In the genomic region with DNA sequence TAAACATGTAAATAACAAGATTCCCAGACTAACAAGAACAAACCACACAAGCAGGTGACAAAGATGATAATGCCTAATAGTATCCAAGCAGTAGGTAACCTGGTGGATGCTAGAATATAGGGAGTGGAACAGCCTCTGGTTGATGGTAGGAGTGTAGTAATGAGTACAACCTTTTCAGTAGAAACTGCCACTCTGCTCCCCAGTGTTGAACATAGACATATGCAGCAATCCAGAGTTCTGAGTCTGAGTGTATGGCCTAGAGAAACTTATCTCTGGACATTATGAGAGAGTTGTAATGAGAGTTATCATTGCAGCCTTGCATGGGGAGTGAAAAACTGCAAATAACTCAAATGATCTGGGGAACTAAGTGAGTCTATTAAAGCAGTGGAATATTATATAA, we compare ENCODE assay signal across 11 cellular contexts.
DNase-seq lines count a peak whose midpoint lies in the region; ATAC-seq and TF ChIP-seq lines count a peak whose summit lies in the region.
"Had no signal": no experiment of that assay in that cellular context is flagged by ENCODE, and none has a peak within 500 bp of the region (broad histone marks: within the 10 kb centered on the region; RNA-seq: fewer than 3 reads in every experiment).

No MANE protein-coding gene starts in this region.

- TF ChIP-seq EP300 in upper lobe of left lung (IDR thresholded peaks at IDR 0.05): no peak

- H3K27ac ChIP-seq in left ventricle myocardium inferior (replicated peaks): peak overlapping the region; percentile 89
- peak overlapping the region; percentile 34 to 83 (median 64) for H3K27ac ChIP-seq in upper lobe of left lung

- no peaks in the 10 kb centered on the region for H3K9me3 ChIP-seq in left ventricle myocardium inferior (replicated peaks)
- no peaks in the 10 kb centered on the region for H3K9me3 ChIP-seq in upper lobe of left lung
- no peaks in the 10 kb centered on the region for H3K9me3 ChIP-seq in mucosa of descending colon
- H3K9me3 ChIP-seq: SK-N-SH had no signal

- peaks cover 95% of the 10 kb centered on the region for H3K4me1 ChIP-seq in left ventricle myocardium inferior
- H3K4me1 ChIP-seq in upper lobe of left lung: peaks cover 25 to 41% (median 30%) of the 10 kb centered on the region in 4 donors
- H3K4me1 ChIP-seq in mucosa of descending colon (ENCODE audit: low read depth): peaks cover 7% of the 10 kb centered on the region

- DNase-seq in left ventricle myocardium inferior: no peak
- DNase-seq in Right ventricle myocardium inferior (ENCODE audit: missing footprints): no peak
- no peak for DNase-seq in WTC11 (ENCODE audit: low spot score)
- no peak for DNase-seq in immature natural killer cell
- no peak for DNase-seq in upper lobe of left lung
- DNase-seq in HPDE6-E6E7 (ENCODE audit: extremely low spot score): no peak
- no peak for DNase-seq in mucosa of descending colon
- DNase-seq: AML-193, NCI-H187 treated with DMSO at 0.1 percent for 48 hours, SK-N-SH had no signal

- H3K4me3 Mint-ChIP-seq in WTC11: no peak overlapping the region
- H3K4me3 Mint-ChIP-seq in immature natural killer cell: peak overlapping the region; percentile 82 to 87 (median 85)

- POLR2A ChIA-PET in WTC11 (lab: Charles Lee): no interaction called here

- H3K4me1 Mint-ChIP-seq in WTC11 (peaks cover 19% of the 10 kb centered on the region), immature natural killer cell (peaks cover 35 to 64% of the 10 kb centered on the region in 2 donors)

- CTCF ChIA-PET in WTC11 (lab: Charles Lee): interaction anchor here (0.6 to 1.7 kb wide), 2 partner anchors 123 to 167 kb away, joined by 3 to 7 read pairs; no protein-coding TSS in a partner anchor

- H3K27me3 ChIP-seq in left ventricle myocardium inferior (ENCODE audit: low read depth) (no peaks in the 10 kb centered on the region), upper lobe of left lung (no peaks in the 10 kb centered on the region)

- no peak for TF ChIP-seq POLR2A in upper lobe of left lung (IDR thresholded peaks at IDR 0.05)

- ATAC-seq in Right ventricle myocardium inferior: no peak
- no peak for ATAC-seq in WTC11
- ATAC-seq in upper lobe of left lung (ENCODE audit: low FRiP score in 2 of 2): no peak
- ATAC-seq in HG03135 (IDR thresholded peaks at IDR 0.05; ENCODE audit: unreplicated experiment): no peak
- no peak for ATAC-seq in mucosa of descending colon

- H3K36me3 Mint-ChIP-seq in WTC11 (peaks cover 58% of the 10 kb centered on the region), immature natural killer cell (peaks cover 11 to 33% (median 17%) of the 10 kb centered on the region in 3 donors)

- intact Hi-C loops in left ventricle myocardium inferior (cut with micrococcal nuclease) (no loop called here), Right ventricle myocardium inferior (cut with DNase I) (loop anchor here (5.0 kb wide), 2 partner anchors 44 to 109 kb away; no protein-coding TSS in a partner anchor), mucosa of descending colon (cut with DNase I, micrococcal nuclease) (no loop called here)

- H3K9me3 Mint-ChIP-seq in WTC11 (no peaks in the 10 kb centered on the region), immature natural killer cell (no peaks in the 10 kb centered on the region)

- H3K36me3 ChIP-seq in left ventricle myocardium inferior (peaks cover 46% of the 10 kb centered on the region), upper lobe of left lung (peaks cover 11 to 60% (median 29%) of the 10 kb centered on the region in 4 donors), mucosa of descending colon (ENCODE audit: low read depth) (no peaks in the 10 kb centered on the region)

- H3K27ac Mint-ChIP-seq in WTC11 (peak overlapping the region; percentile 36), immature natural killer cell (peak overlapping the region; percentile 88 to 95 (median 92))

- H3K27me3 Mint-ChIP-seq in WTC11 (ENCODE audit: low read depth) (no peaks in the 10 kb centered on the region), immature natural killer cell (ENCODE audit: low read depth in 3 of 3) (no peaks in the 10 kb centered on the region)

- TF ChIP-seq CTCF in left ventricle myocardium inferior (IDR thresholded peaks at IDR 0.05; ENCODE audit: borderline replicate concordance) (no peak), WTC11 (IDR thresholded peaks at IDR 0.05) (no peak), upper lobe of left lung (IDR thresholded peaks at IDR 0.05) (no peak), mucosa of descending colon (IDR thresholded peaks at IDR 0.05) (no peak)

- H3K4me3 ChIP-seq in left ventricle myocardium inferior (peak overlapping the region; percentile 50), upper lobe of left lung (no peak overlapping the region), mucosa of descending colon (no peak overlapping the region)

TF ChIP-seq in WTC11, 78 proteins besides CTCF, POLR2A, EP300 and RAD21 (continues in another document):
- no peak for TF ChIP-seq ATF6 (CRISPR knock-in tag; IDR thresholded peaks at IDR 0.05)
- no peak for TF ChIP-seq CREM (CRISPR knock-in tag; IDR thresholded peaks at IDR 0.05)
- TF ChIP-seq, protein P1, sequence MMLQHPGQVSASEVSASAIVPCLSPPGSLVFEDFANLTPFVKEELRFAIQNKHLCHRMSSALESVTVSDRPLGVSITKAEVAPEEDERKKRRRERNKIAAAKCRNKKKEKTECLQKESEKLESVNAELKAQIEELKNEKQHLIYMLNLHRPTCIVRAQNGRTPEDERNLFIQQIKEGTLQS (CRISPR knock-in tag; conservative IDR thresholded peaks at IDR 0.05): no peak
- no peak for TF ChIP-seq TEAD4 (CRISPR knock-in tag; IDR thresholded peaks at IDR 0.05)
- TF ChIP-seq ATF2 (CRISPR knock-in tag; IDR thresholded peaks at IDR 0.05; ENCODE audit: borderline replicate concordance, low read depth): no peak
- TF ChIP-seq, protein P2, sequence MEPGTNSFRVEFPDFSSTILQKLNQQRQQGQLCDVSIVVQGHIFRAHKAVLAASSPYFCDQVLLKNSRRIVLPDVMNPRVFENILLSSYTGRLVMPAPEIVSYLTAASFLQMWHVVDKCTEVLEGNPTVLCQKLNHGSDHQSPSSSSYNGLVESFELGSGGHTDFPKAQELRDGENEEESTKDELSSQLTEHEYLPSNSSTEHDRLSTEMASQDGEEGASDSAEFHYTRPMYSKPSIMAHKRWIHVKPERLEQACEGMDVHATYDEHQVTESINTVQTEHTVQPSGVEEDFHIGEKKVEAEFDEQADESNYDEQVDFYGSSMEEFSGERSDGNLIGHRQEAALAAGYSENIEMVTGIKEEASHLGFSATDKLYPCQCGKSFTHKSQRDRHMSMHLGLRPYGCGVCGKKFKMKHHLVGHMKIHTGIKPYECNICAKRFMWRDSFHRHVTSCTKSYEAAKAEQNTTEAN (CRISPR knock-in tag; IDR thresholded peaks at IDR 0.05): no peak
- no peak for TF ChIP-seq FOXP1 (CRISPR knock-in tag; IDR thresholded peaks at IDR 0.05; ENCODE audit: borderline replicate concordance)
- TF ChIP-seq STAT6 (CRISPR knock-in tag; conservative IDR thresholded peaks at IDR 0.05; ENCODE audit: low read depth): no peak
- TF ChIP-seq ZNF396 (CRISPR knock-in tag; IDR thresholded peaks at IDR 0.05; ENCODE audit: borderline replicate concordance): no peak
- TF ChIP-seq SMAD3 (CRISPR knock-in tag; IDR thresholded peaks at IDR 0.05; ENCODE audit: borderline replicate concordance): no peak
- no peak for TF ChIP-seq EMX1 (CRISPR knock-in tag; IDR thresholded peaks at IDR 0.05)
- TF ChIP-seq NR3C1 (CRISPR knock-in tag; conservative IDR thresholded peaks at IDR 0.05; ENCODE audit: low read depth): no peak
